In genomic region chr5:72842816-72843215, GRCh38 we compare ENCODE assay signal across 10 cellular contexts. TPM values are rescaled to one million over a fixed set of nuclear protein-coding genes. Genes with fewer than 3 reads are reported as not detected.
DNase-seq lines count a peak whose midpoint lies in the region; ATAC-seq, FAIRE-seq and TF ChIP-seq lines count a peak whose summit lies in the region.
"Had no signal": no experiment of that assay in that cellular context is flagged by ENCODE, and none has a peak within 500 bp of the region (broad histone marks: within the 10 kb centered on the region; RNA-seq: fewer than 3 reads in every experiment).

No MANE protein-coding gene starts in this region.

- H2AK5ac ChIP-seq in IMR-90 (ENCODE audit: low read depth, low read length), result no peak overlapping the region

- peaks cover 3% of the 10 kb centered on the region for H3K36me3 Mint-ChIP-seq in astrocyte (ENCODE audit: low read depth, unreplicated experiment)

- no peaks in the 10 kb centered on the region for H3K9me3 ChIP-seq in IMR-90 (ENCODE audit: control insufficient read depth, insufficient read depth, low read length)
- H3K9me3 ChIP-seq in astrocyte (ENCODE audit: insufficient read depth, low read depth, low read length), result no peaks in the 10 kb centered on the region

- TF ChIP-seq RAD21 in IMR-90 (IDR thresholded peaks at IDR 0.05; ENCODE audit: low read length), result peak; percentile 55

- peak; percentile 62 for FAIRE-seq in astrocyte (lab: Jason Lieb, UNC)

- no peak overlapping the region for H3K4me3 ChIP-seq in IMR-90 (ENCODE audit: insufficient read depth, low read depth, low read length)
- H3K4me3 ChIP-seq in astrocyte (ENCODE audit: insufficient read depth, low read depth, low read length), result no peak overlapping the region

- H2AFZ ChIP-seq in IMR-90 (replicated peaks; ENCODE audit: low read length, poor library complexity) (no peak overlapping the region), astrocyte (ENCODE audit: low read depth, low read length) (no peak overlapping the region)

- no TSS peak for BruUV-seq in IMR-90 (replicated peaks; lab: Mats Ljungman, UMichigan)

- H3K9me1 ChIP-seq in IMR-90 (ENCODE audit: insufficient read depth, low read length), result peaks cover 18% of the 10 kb centered on the region

- H3K27ac ChIP-seq in IMR-90 (ENCODE audit: insufficient read depth, low read length) (peak overlapping the region; percentile 57; the same call in 1 of the 2 replicates), astrocyte (ENCODE audit: low read depth, low read length) (no peak overlapping the region)

- H4K20me1 ChIP-seq in IMR-90 (ENCODE audit: insufficient read depth, low read length) (peaks cover 73% of the 10 kb centered on the region), astrocyte (ENCODE audit: insufficient read depth, low read length) (peaks cover 42% of the 10 kb centered on the region)

- dilution Hi-C loops in IMR-90 (cut with HindIII; ENCODE audit: low sequenced_read_pairs, unreplicated experiment), result no loop called here

- no peaks in the 10 kb centered on the region for H3K9me3 Mint-ChIP-seq in astrocyte (ENCODE audit: unreplicated experiment)

- TF ChIP-seq CTCF in IMR-90 (conservative IDR thresholded peaks at IDR 0.05; ENCODE audit: low read depth, low read length), result peak; percentile 34
- peak; percentile 7 for TF ChIP-seq CTCF in astrocyte (IDR thresholded peaks at IDR 0.05; ENCODE audit: insufficient read depth, low read depth, low read length)

- no peak overlapping the region for H4K8ac ChIP-seq in IMR-90 (ENCODE audit: low read depth in 2 of 2, low read length in 2 of 2)

- no peak overlapping the region for H3K18ac ChIP-seq in IMR-90 (ENCODE audit: low read depth, low read length)

- no peak overlapping the region for H3K56ac ChIP-seq in IMR-90 (ENCODE audit: extremely low read depth, insufficient read depth, low read length)

- no peaks in the 10 kb centered on the region for H3K27me3 Mint-ChIP-seq in astrocyte (ENCODE audit: low read depth, unreplicated experiment)

- H3K4me1 ChIP-seq in IMR-90 (ENCODE audit: control insufficient read depth, insufficient read depth, low read length) (peaks cover 13% of the 10 kb centered on the region), astrocyte (ENCODE audit: insufficient read depth, low read length) (peaks cover 19% of the 10 kb centered on the region)

- H3K27ac Mint-ChIP-seq in astrocyte (ENCODE audit: unreplicated experiment), result peak overlapping the region; percentile 83

- DNase-seq in CD1c-positive myeloid dendritic cell (ENCODE audit: extremely low spot score) (peak; percentile 66), IMR-90 (peak; percentile 65), astrocyte (ENCODE audit: low read depth) (peak; percentile 32), lung microvascular endothelial cell (ENCODE audit: low read depth in 2 of 2) (peak; percentile 77 to 92), KG1 (lab: John Stamatoyannopoulos, UW) (no peak), NCI-H2171 treated with DMSO at 0.1 percent for 48 hours (lab: John Stamatoyannopoulos, UW) (no peak)
- no peak for DNase-seq in activated CD8-positive, alpha-beta memory T cell treated with anti-CD3 and anti-CD28 coated beads for 24 hours
- DNase-seq: activated CD4-positive, alpha-beta T cell treated with anti-CD3 and anti-CD28 coated beads, Interleukin-2, amount 50 U/mL, for 4 hours; NCI-H2081 treated with DMSO at 0.1 percent for 48 hours had no signal

- peaks cover 89% of the 10 kb centered on the region for H3K79me2 ChIP-seq in astrocyte (ENCODE audit: insufficient read depth, low read length)

- H3K4me1 Mint-ChIP-seq in astrocyte (ENCODE audit: low read depth, unreplicated experiment), result peaks cover 43% of the 10 kb centered on the region

- H3K23ac ChIP-seq in IMR-90 (ENCODE audit: low read depth, low read length), result peak overlapping the region; percentile 68; the same call in 1 of the 2 replicates

- intact Hi-C loops in IMR-90 (cut with micrococcal nuclease), result loop anchor here (10.0 kb wide), 3 partner anchors 238 to 478 kb away; no protein-coding TSS in a partner anchor

- H3K14ac ChIP-seq in IMR-90 (replicated peaks; ENCODE audit: low read depth, low read length), result peak overlapping the region; percentile 48; the same call in 1 of the 2 replicates

- ATAC-seq in IMR-90 (ENCODE audit: low read depth) (peak; percentile 65), HG02763 (IDR thresholded peaks at IDR 0.05; ENCODE audit: unreplicated experiment) (no peak)

- no peak for TF ChIP-seq POLR2A in IMR-90 (IDR thresholded peaks at IDR 0.05; ENCODE audit: low read depth, low read length)

- in situ Hi-C loops in IMR-90 (cut with MboI; ENCODE audit: low sequenced_read_pairs), result no loop called here

- H3K36me3 ChIP-seq in IMR-90 (ENCODE audit: control insufficient read depth, insufficient read depth, low read length), result no peaks in the 10 kb centered on the region
- no peaks in the 10 kb centered on the region for H3K36me3 ChIP-seq in astrocyte (ENCODE audit: insufficient read depth, low read length)

- no peak overlapping the region; the same call in 1 of the 2 replicates for H2BK20ac ChIP-seq in IMR-90 (ENCODE audit: low read depth, low read length)

- no peak overlapping the region for H3K4ac ChIP-seq in IMR-90 (ENCODE audit: low read depth, low read length)

- no peak overlapping the region for H3K4me3 Mint-ChIP-seq in astrocyte (ENCODE audit: unreplicated experiment)

- H4K91ac ChIP-seq in IMR-90 (ENCODE audit: insufficient read depth, low read depth, low read length), result no peak overlapping the region

- H2AK9ac ChIP-seq in IMR-90 (replicated peaks; ENCODE audit: low read depth, low read length, poor library complexity), result no peak overlapping the region

- peaks cover 14 to 68% of the 10 kb centered on the region in 2 experiments for H3K79me1 ChIP-seq in IMR-90 (ENCODE audit: low read depth in 1 of 2, low read length in 2 of 2)

- no peak overlapping the region for H3K4me2 ChIP-seq in IMR-90 (ENCODE audit: low read depth, low read length)
- peak overlapping the region; percentile 29 for H3K4me2 ChIP-seq in astrocyte (ENCODE audit: low read length)

- POLR2A ChIA-PET in IMR-90 (lab: Charles Lee; ENCODE audit: unreplicated experiment), result no interaction called here

- CTCF ChIA-PET in IMR-90 (lab: Yijun Ruan, JAX), result interaction anchor here (0.6 to 1.8 kb wide), 3 partner anchors 24 to 232 kb away, joined by 3 to 5 read pairs (median 3); no protein-coding TSS in a partner anchor

- H3K9ac ChIP-seq in IMR-90 (ENCODE audit: low read depth, low read length) (no peak overlapping the region), astrocyte (ENCODE audit: low read length) (no peak overlapping the region)

- H2BK5ac ChIP-seq in IMR-90 (ENCODE audit: low read depth, low read length, poor library complexity, severe bottlenecking), result no peak overlapping the region

- no peak overlapping the region for H2BK120ac ChIP-seq in IMR-90 (ENCODE audit: low read depth, low read length)

- no peaks in the 10 kb centered on the region for H3K27me3 ChIP-seq in IMR-90 (ENCODE audit: control insufficient read depth, insufficient read depth, low read length)
- no peaks in the 10 kb centered on the region for H3K27me3 ChIP-seq in astrocyte (ENCODE audit: insufficient read depth, low read length)

- H2BK15ac ChIP-seq in IMR-90 (ENCODE audit: low read depth, low read length), result no peak overlapping the region

- H4K5ac ChIP-seq in IMR-90 (ENCODE audit: low read depth, low read length), result no peak overlapping the region

TF ChIP-seq in IMR-90, 13 proteins besides CTCF, POLR2A, EP300 and RAD21:
- TF ChIP-seq BHLHE40 (IDR thresholded peaks at IDR 0.05; ENCODE audit: low read depth, low read length), result no peak
- no peak for TF ChIP-seq RCOR1 (IDR thresholded peaks at IDR 0.05; ENCODE audit: insufficient replicate concordance, low read length)
- TF ChIP-seq CHD1 (IDR thresholded peaks at IDR 0.05; ENCODE audit: low read depth, low read length), result no peak
- no peak for TF ChIP-seq RFX5 (IDR thresholded peaks at IDR 0.05; ENCODE audit: low read depth, low read length)
- no peak for TF ChIP-seq ELK1 (IDR thresholded peaks at IDR 0.05; ENCODE audit: borderline replicate concordance, low read depth, low read length)
- TF ChIP-seq NFE2L2 (IDR thresholded peaks at IDR 0.05; ENCODE audit: low read depth, low read length), result peak; percentile 6; the same call in 1 of the 2 replicates
- no peak for TF ChIP-seq USF2 (IDR thresholded peaks at IDR 0.05; ENCODE audit: low read depth, low read length)
- no peak for TF ChIP-seq MAZ (IDR thresholded peaks at IDR 0.05; ENCODE audit: borderline replicate concordance, low read depth, low read length)
- TF ChIP-seq MAFK (IDR thresholded peaks at IDR 0.05; ENCODE audit: low read depth, low read length), result no peak
- no peak for TF ChIP-seq FOS (IDR thresholded peaks at IDR 0.05; ENCODE audit: low read depth, low read length)
- TF ChIP-seq SMC3 (IDR thresholded peaks at IDR 0.05; ENCODE audit: low read depth, low read length), result peak; percentile 22; the same call in 1 of the 2 replicates
- TF ChIP-seq MXI1 (IDR thresholded peaks at IDR 0.05; ENCODE audit: borderline replicate concordance, low read depth, low read length), result no peak
- no peak for TF ChIP-seq CEBPB (IDR thresholded peaks at IDR 0.05; ENCODE audit: low read depth, low read length)

RNA-seq across cellular contexts. Expression of gene TNPO1, which starts 26.4 kb away (rescaled TPM):
- 400 and 527 TPM in 2 replicates for total RNA-seq in IMR-90 (2012; rRNA removed)
- polyA plus RNA-seq in IMR-90 (2012; rRNA removed), result 42.5 and 45.5 TPM in 2 replicates
- polyA plus RNA-seq in IMR-90 (2012; cell fraction: cytosol; rRNA removed), result 9.4 and 12.8 TPM in 2 replicates
- 4.1 and 28.1 TPM in 2 replicates for polyA plus RNA-seq in IMR-90 (2012; cell fraction: nucleus; rRNA removed; ENCODE audit: low replicate concordance)
- 172 and 184 TPM in 2 replicates for total RNA-seq in astrocyte
- 212 and 217 TPM in 2 replicates for total RNA-seq in lung microvascular endothelial cell

Comparison
In these comparisons a context has a peak if more than half of its experiments do, and no peak if none do; other contexts are left out.
1. DNase-seq: peak in CD1c-positive myeloid dendritic cell (single experiment), IMR-90 (single experiment), astrocyte (single experiment) and lung microvascular endothelial cell (2 of 2); none in activated CD8-positive, alpha-beta memory T cell treated with anti-CD3 and anti-CD28 coated beads for 24 hours (single experiment), KG1 (single experiment) and NCI-H2171 treated with DMSO at 0.1 percent for 48 hours (single experiment).